Comparison of ENCODE assay signal across 8 cellular contexts in genomic region chr12:43806737-43807072, GRCh38. TPM values are rescaled to one million over a fixed set of nuclear protein-coding genes. Genes with fewer than 3 reads are reported as not detected.
DNase-seq lines count a peak whose midpoint lies in the region; ATAC-seq, FAIRE-seq and TF ChIP-seq lines count a peak whose summit lies in the region.

No MANE protein-coding gene starts in this region.

- H3K4me2 ChIP-seq in OCI-LY7 (ENCODE audit: low read length) (peak overlapping the region; percentile 95), endothelial cell of umbilical vein (ENCODE audit: insufficient read depth, low read length) (peak overlapping the region; percentile 97)

- H3K27me3 ChIP-seq in endothelial cell of umbilical vein (ENCODE audit: control insufficient read depth in 2 of 2, insufficient read depth in 2 of 2, low read length in 2 of 2): peaks cover 6 to 17% of the 10 kb centered on the region in 2 experiments
- H3K27me3 ChIP-seq in pancreas: no peaks in the 10 kb centered on the region

- DNase-seq in ELR (ENCODE audit: low read depth) (peak; percentile 19), OCI-LY7 (ENCODE audit: low spot score) (peak; percentile 29), endothelial cell of umbilical vein (ENCODE audit: low read depth, low spot score) (no peak), pancreas (no peak), HuH-7 (ENCODE audit: low spot score) (no peak)
- DNase-seq in activated CD4-positive, alpha-beta T cell treated with anti-CD3 and anti-CD28 coated beads for 48 hours: no peak

- H3K27ac ChIP-seq in OCI-LY7 (ENCODE audit: low read depth, low read length, poor library complexity, severe bottlenecking): peak overlapping the region; percentile 90
- peak overlapping the region; percentile 89 for H3K27ac ChIP-seq in endothelial cell of umbilical vein (ENCODE audit: insufficient read depth, low read depth, low read length)
- peak overlapping the region; percentile 91 to 95 (median 92) for H3K27ac ChIP-seq in pancreas

- intact Hi-C loops in OCI-LY7 (cut with micrococcal nuclease; ENCODE audit: unreplicated experiment) (loop anchor here (1.0 kb wide), 1 partner anchor 30 kb away; the partner anchor contains the start of gene TMEM117), endothelial cell of umbilical vein (cut with micrococcal nuclease) (loop anchor here (1.0 kb wide), 3 partner anchors 30 to 76 kb away; partner anchors contain the start of genes IRAK4, PUS7L and TMEM117), pancreas (cut with DNase I) (no loop called here)

- peaks cover 36% of the 10 kb centered on the region for H3K4me1 ChIP-seq in OCI-LY7 (ENCODE audit: insufficient read depth, low read length, poor library complexity, severe bottlenecking)
- peaks cover 13% of the 10 kb centered on the region for H3K4me1 ChIP-seq in endothelial cell of umbilical vein (ENCODE audit: control insufficient read depth, extremely low read depth, insufficient read depth, low read length)
- H3K4me1 ChIP-seq in pancreas: peaks cover 11 to 28% (median 27%) of the 10 kb centered on the region in 3 donors

- dilution Hi-C loops in endothelial cell of umbilical vein (cut with MboI; ENCODE audit: extremely low pct_ligation_motif_present, low sequenced_read_pairs): no loop called here

- H3K4me3 ChIP-seq in OCI-LY7 (ENCODE audit: low read depth, low read length, poor library complexity, severe bottlenecking) (peak overlapping the region; percentile 92), endothelial cell of umbilical vein (replicated peaks in 1 of 3; ENCODE audit: insufficient read depth in 1 of 3, low read depth in 1 of 3, low read length in 3 of 3) (peak overlapping the region; percentile 70 to 84 (median 74)), pancreas (peak overlapping the region; percentile 83 to 94 (median 88))

- peaks cover 25% of the 10 kb centered on the region for H3K36me3 ChIP-seq in OCI-LY7 (ENCODE audit: insufficient read depth, low read length)
- H3K36me3 ChIP-seq in endothelial cell of umbilical vein (ENCODE audit: control insufficient read depth in 2 of 2, extremely low read depth in 1 of 2, insufficient read depth in 2 of 2, low read length in 2 of 2): peaks cover 0 to 3% of the 10 kb centered on the region in 2 experiments
- H3K36me3 ChIP-seq in pancreas: peaks cover 0 to 5% (median 0%) of the 10 kb centered on the region in 3 donors

- TF ChIP-seq CTCF in OCI-LY7 (conservative IDR thresholded peaks at IDR 0.05; ENCODE audit: low read length) (no peak), endothelial cell of umbilical vein (IDR thresholded peaks at IDR 0.05; ENCODE audit: extremely low read depth in 1 of 2, insufficient read depth in 1 of 2, low read depth in 1 of 2, low read length in 2 of 2) (no peak), pancreas (IDR thresholded peaks at IDR 0.05) (no peak)

- H3K9me1 ChIP-seq in endothelial cell of umbilical vein (replicated peaks; ENCODE audit: control insufficient read depth, extremely low read depth, insufficient read depth, low read length): no peaks in the 10 kb centered on the region

- BruUV-seq in OCI-LY7 (replicated peaks; lab: Mats Ljungman, UMichigan) (TSS peak; percentile 94), endothelial cell of umbilical vein (replicated peaks; lab: Mats Ljungman, UMichigan) (TSS peak; percentile 88)

- H4K20me1 ChIP-seq in OCI-LY7 (ENCODE audit: insufficient read depth, low read length) (peaks cover 20% of the 10 kb centered on the region; the same call in 1 of the 2 replicates), endothelial cell of umbilical vein (replicated peaks; ENCODE audit: control insufficient read depth, extremely low read depth, insufficient read depth, low read length) (no peaks in the 10 kb centered on the region)

- CTCF ChIA-PET in OCI-LY7 (lab: Charles Lee; ENCODE audit: unreplicated experiment) (no interaction called here), endothelial cell of umbilical vein (lab: Charles Lee) (interaction anchor here (1.4 to 2.6 kb wide), 5 partner anchors 10 to 76 kb away, joined by 3 to 22 read pairs (median 9); partner anchors contain the start of genes IRAK4 and PUS7L)

- WGBS in pancreas, 2 donors: 3 to 4% methylated on average over 3 of the region's 3 CpGs

- H3K9me3 ChIP-seq in OCI-LY7 (ENCODE audit: low read length) (no peaks in the 10 kb centered on the region), endothelial cell of umbilical vein (replicated peaks; ENCODE audit: control insufficient read depth, insufficient read depth, low read length) (no peaks in the 10 kb centered on the region), pancreas (no peaks in the 10 kb centered on the region)

- POLR2A ChIA-PET in OCI-LY7 (lab: Charles Lee): interaction anchor here (0.5 to 4.5 kb wide), 13 partner anchors 9 to 1627 kb away, joined by 3 to 42 read pairs (median 4); partner anchors contain the start of genes IRAK4, PUS7L and TMEM117
- POLR2A ChIA-PET in endothelial cell of umbilical vein (lab: Charles Lee): interaction anchor here (1.8 kb wide), 1 partner anchor 48 kb away, joined by 7 read pairs; the partner anchor contains the start of genes IRAK4 and PUS7L

- H3K79me2 ChIP-seq in OCI-LY7 (ENCODE audit: insufficient read depth, low read depth, low read length) (peaks cover 50% of the 10 kb centered on the region), endothelial cell of umbilical vein (ENCODE audit: control insufficient read depth, insufficient read depth, low read length) (peaks cover 28% of the 10 kb centered on the region)

- no peaks in the 10 kb centered on the region for H3K9me2 ChIP-seq in OCI-LY7 (ENCODE audit: insufficient read depth, low read length)

- TF ChIP-seq POLR2A in endothelial cell of umbilical vein (IDR thresholded peaks at IDR 0.05; ENCODE audit: low read depth, low read length): no peak

- ATAC-seq in pancreas (no peak), GM21717 (IDR thresholded peaks at IDR 0.05; ENCODE audit: unreplicated experiment) (no peak), HG03457 (IDR thresholded peaks at IDR 0.05; ENCODE audit: unreplicated experiment) (no peak)

- H2AFZ ChIP-seq in OCI-LY7 (ENCODE audit: low read length) (peak overlapping the region; percentile 92), endothelial cell of umbilical vein (ENCODE audit: low read depth, low read length) (peak overlapping the region; percentile 71)

- FAIRE-seq in endothelial cell of umbilical vein (lab: Jason Lieb, UNC) (no peak), pancreas (lab: Jason Lieb, UNC) (peak; percentile 83)

- H3K9ac ChIP-seq in endothelial cell of umbilical vein (replicated peaks; ENCODE audit: extremely low read depth, insufficient read depth, low read length): peak overlapping the region; percentile 97

RNA-seq across cellular contexts. Expression of gene TWF1, which starts 0.6 kb away (rescaled TPM):
- 20.6 and 29.4 TPM in 2 replicates for total RNA-seq in OCI-LY7 (2014; rRNA removed; shearing (Covaris generic))
- total RNA-seq in OCI-LY7 (2022): 22.0 and 26.1 TPM in 2 replicates
- 75.5 and 75.9 TPM in 2 replicates for total RNA-seq in endothelial cell of umbilical vein
- polyA plus RNA-seq in endothelial cell of umbilical vein: 17.1 and 23.8 TPM in 2 replicates
- 35.9 and 37.8 TPM in 2 replicates for polyA plus RNA-seq in endothelial cell of umbilical vein (2011; cell fraction: cytosol; rRNA removed)
- 23.5 and 27.0 TPM in 2 replicates for polyA plus RNA-seq in endothelial cell of umbilical vein (2011; cell fraction: nucleus; rRNA removed)
- 49.9 and 79.7 TPM in 2 replicates for polyA plus RNA-seq in endothelial cell of umbilical vein (2012)
- 19.1 and 49.0 TPM in 2 replicates for polyA minus RNA-seq in endothelial cell of umbilical vein
- 67.3 TPM for polyA minus RNA-seq in endothelial cell of umbilical vein (2011; cell fraction: cytosol; rRNA and poly(A)+ RNA removed)
- 16.5 and 33.5 TPM in 2 replicates for polyA minus RNA-seq in endothelial cell of umbilical vein (2011; cell fraction: nucleus; rRNA and poly(A)+ RNA removed)
- total RNA-seq in pancreas: 10 to 100 TPM; 27.6 to 51.3 (median 39.0) TPM
- polyA plus RNA-seq in pancreas: 10 to 100 TPM; 26.3 to 32.0 TPM

RNA-seq across cellular contexts. Expression of gene TMEM117, which starts 29.2 kb away (rescaled TPM):
- 0.95 and 2.3 TPM in 2 replicates for total RNA-seq in OCI-LY7 (2014; rRNA removed; shearing (Covaris generic))
- total RNA-seq in OCI-LY7 (2022) (6.4 and 7.1 TPM in 2 replicates), endothelial cell of umbilical vein (2.7 and 3.8 TPM in 2 replicates), pancreas (1 to 10 TPM; 3.1 to 6.1 (median 4.0) TPM)
- polyA plus RNA-seq in endothelial cell of umbilical vein (1.1 and 1.2 TPM in 2 replicates), pancreas (1 to 10 TPM; 1.8 to 4.4 TPM)
- polyA plus RNA-seq in endothelial cell of umbilical vein (2011; cell fraction: cytosol; rRNA removed): 0.90 and 1.1 TPM in 2 replicates
- polyA plus RNA-seq in endothelial cell of umbilical vein (2011; cell fraction: nucleus; rRNA removed): 0.88 and 1.2 TPM in 2 replicates
- 0.79 and 0.95 TPM in 2 replicates for polyA plus RNA-seq in endothelial cell of umbilical vein (2012)
- 2.7 and 3.6 TPM in 2 replicates for polyA minus RNA-seq in endothelial cell of umbilical vein
- polyA minus RNA-seq in endothelial cell of umbilical vein (2011; cell fraction: cytosol; rRNA and poly(A)+ RNA removed): 3.0 TPM
- polyA minus RNA-seq in endothelial cell of umbilical vein (2011; cell fraction: nucleus; rRNA and poly(A)+ RNA removed): 3.1 and 4.0 TPM in 2 replicates

RNA-seq across cellular contexts. Expression of gene IRAK4, which starts 48.0 kb away (rescaled TPM):
- 17.3 and 17.9 TPM in 2 replicates for total RNA-seq in OCI-LY7 (2014; rRNA removed; shearing (Covaris generic))
- total RNA-seq in OCI-LY7 (2022): 28.9 and 31.7 TPM in 2 replicates
- total RNA-seq in endothelial cell of umbilical vein: 13.1 and 17.1 TPM in 2 replicates
- polyA plus RNA-seq in endothelial cell of umbilical vein: 7.5 and 10.8 TPM in 2 replicates
- polyA plus RNA-seq in endothelial cell of umbilical vein (2011; cell fraction: cytosol; rRNA removed): 7.5 and 9.2 TPM in 2 replicates
- polyA plus RNA-seq in endothelial cell of umbilical vein (2011; cell fraction: nucleus; rRNA removed): 33.6 and 38.0 TPM in 2 replicates
- polyA plus RNA-seq in endothelial cell of umbilical vein (2012): 13.5 and 15.4 TPM in 2 replicates
- polyA minus RNA-seq in endothelial cell of umbilical vein: 10.0 and 14.1 TPM in 2 replicates
- 3.0 TPM for polyA minus RNA-seq in endothelial cell of umbilical vein (2011; cell fraction: cytosol; rRNA and poly(A)+ RNA removed)
- 10.3 and 19.7 TPM in 2 replicates for polyA minus RNA-seq in endothelial cell of umbilical vein (2011; cell fraction: nucleus; rRNA and poly(A)+ RNA removed)
- 10 to 100 TPM in 5 of 6 donors, 1 to 10 TPM in 1; 9.9 to 17.8 (median 13.7) TPM for total RNA-seq in pancreas
- 10 to 100 TPM; 13.5 to 23.6 TPM for polyA plus RNA-seq in pancreas

RNA-seq across cellular contexts. Expression of gene PUS7L, which starts 48.1 kb away (rescaled TPM):
- 20.5 and 21.1 TPM in 2 replicates for total RNA-seq in OCI-LY7 (2014; rRNA removed; shearing (Covaris generic))
- 23.3 and 27.0 TPM in 2 replicates for total RNA-seq in OCI-LY7 (2022)
- 11.4 and 13.1 TPM in 2 replicates for total RNA-seq in endothelial cell of umbilical vein
- polyA plus RNA-seq in endothelial cell of umbilical vein: 1.7 and 1.8 TPM in 2 replicates
- polyA plus RNA-seq in endothelial cell of umbilical vein (2011; cell fraction: cytosol; rRNA removed): 2.0 and 2.2 TPM in 2 replicates
- 4.2 and 6.1 TPM in 2 replicates for polyA plus RNA-seq in endothelial cell of umbilical vein (2011; cell fraction: nucleus; rRNA removed)
- polyA plus RNA-seq in endothelial cell of umbilical vein (2012): 9.0 and 12.9 TPM in 2 replicates
- 11.0 and 15.5 TPM in 2 replicates for polyA minus RNA-seq in endothelial cell of umbilical vein
- 10.9 TPM for polyA minus RNA-seq in endothelial cell of umbilical vein (2011; cell fraction: cytosol; rRNA and poly(A)+ RNA removed)
- 6.5 and 10.5 TPM in 2 replicates for polyA minus RNA-seq in endothelial cell of umbilical vein (2011; cell fraction: nucleus; rRNA and poly(A)+ RNA removed)
- 10 to 100 TPM in 1 of 6 donors, 1 to 10 TPM in 5; 5.2 to 10.9 (median 6.3) TPM for total RNA-seq in pancreas
- 1 to 10 TPM; 1.1 to 1.8 TPM for polyA plus RNA-seq in pancreas

Comparison
In these comparisons a context has a peak if more than half of its experiments do, and no peak if none do; other contexts are left out.
1. DNase-seq: peak in ELR (single experiment) and OCI-LY7 (single experiment); none in endothelial cell of umbilical vein (single experiment), pancreas (0 of 6), HuH-7 (single experiment) and activated CD4-positive, alpha-beta T cell treated with anti-CD3 and anti-CD28 coated beads for 48 hours (single experiment).
2. intact Hi-C loops: an anchor here in OCI-LY7 (1.0 kb wide) and endothelial cell of umbilical vein (1.0 kb wide); none called in pancreas.
3. Peak in every context shown above with its lines, with median percentiles within 50 percentile points of each other: H3K27ac ChIP-seq and H3K4me3 ChIP-seq.